Comparison of ENCODE assay signal across 24 cellular contexts in genomic region chr15:42148808-42149492, GRCh38. TPM values are rescaled to one million over a fixed set of nuclear protein-coding genes. Genes with fewer than 3 reads are reported as not detected.
A peak's percentile ranks its signal among the peaks of the same experiment; 100 is the strongest.
DNase-seq lines count a peak whose midpoint lies in the region; ATAC-seq, FAIRE-seq and TF ChIP-seq lines count a peak whose summit lies in the region.
"Had no signal": no experiment of that assay in that cellular context is flagged by ENCODE, and none has a peak within 500 bp of the region (broad histone marks: within the 10 kb centered on the region; RNA-seq: fewer than 3 reads in every experiment).

No MANE protein-coding gene starts in this region.

- FAIRE-seq in H1 (lab: Jason Lieb, UNC): no peak
- FAIRE-seq: A204.1, GM12891, GM18507, RCC 7860 had no signal

- TF ChIP-seq CTCF in right atrium auricular region (IDR thresholded peaks at IDR 0.05) (no peak), H1 (IDR thresholded peaks at IDR 0.05; ENCODE audit: control extremely low read depth in 1 of 3, insufficient read depth in 1 of 3, low read depth in 1 of 3, low read length in 3 of 3) (no peak), mesothelial cell of epicardium (IDR thresholded peaks at IDR 0.05; ENCODE audit: unreplicated experiment) (no peak), upper lobe of right lung (IDR thresholded peaks at IDR 0.05) (no peak)

- H3K4me3 Mint-ChIP-seq in mesothelial cell of epicardium: no peak overlapping the region
- H3K4me3 Mint-ChIP-seq: CD8-positive, alpha-beta memory T cell; HFFc6 had no signal

- no peak for TF ChIP-seq RAD21 in H1 (IDR thresholded peaks at IDR 0.05 in 1 of 2, conservative IDR thresholded peaks at IDR 0.05 in 1 of 2; ENCODE audit: low read depth in 2 of 2, low read length in 2 of 2)

- peak overlapping the region in 1 of 2 donors; percentile 27 for H3K27ac ChIP-seq in right atrium auricular region
- no peak overlapping the region for H3K27ac ChIP-seq in H1 (ENCODE audit: low read depth, low read length)
- H3K27ac ChIP-seq in upper lobe of right lung: no peak overlapping the region
- H3K27ac ChIP-seq: BLaER1, SJCRH30 had no signal

- H2BK20ac ChIP-seq in H1 (ENCODE audit: low read length): no peak overlapping the region

- DNase-seq in Right ventricle myocardium superior (peak; percentile 45), right atrium auricular region (ENCODE audit: low spot score) (no peak), H1 (ENCODE audit: low read depth in 1 of 2, low spot score in 2 of 2) (no peak), mesothelial cell of epicardium (ENCODE audit: low spot score in 2 of 2, unreplicated experiment in 2 of 2) (peak in 1 of 2 experiments; percentile 29), upper lobe of right lung (peak; percentile 55), NCI-H1417 treated with DMSO at 0.1 percent for 48 hours (lab: John Stamatoyannopoulos, UW) (no peak), NCI-H2171 (lab: John Stamatoyannopoulos, UW) (no peak)
- DNase-seq: CD8-positive, alpha-beta memory T cell; GF-D8; GOT3; HFFc6; Karpas-422; MG63; NCI-H1105 treated with DMSO at 0.1 percent for 48 hours; NCI-H187; NCI-H446; NCI-H69; SJCRH30 had no signal

- H2BK12ac ChIP-seq in H1 (ENCODE audit: low read depth, low read length): no peak overlapping the region

- no peak overlapping the region for H3K18ac ChIP-seq in H1 (ENCODE audit: extremely low read depth, low read length)

- CTCF ChIA-PET in H1 (lab: Charles Lee; ENCODE audit: partially characterized antibody): interaction anchor here (0.9 to 22.6 kb wide), 7 partner anchors 12 to 159 kb away, joined by 3 to 416 read pairs (median 5); no protein-coding TSS in a partner anchor

- H3K14ac ChIP-seq in H1 (ENCODE audit: insufficient read length): no peak overlapping the region

- H3K36me3 Mint-ChIP-seq in mesothelial cell of epicardium: no peaks in the 10 kb centered on the region
- H3K36me3 Mint-ChIP-seq: CD8-positive, alpha-beta memory T cell had no signal

- H4K8ac ChIP-seq in H1 (ENCODE audit: extremely low read depth, insufficient read depth, low read length): no peak overlapping the region; the same call in 1 of the 2 replicates

- H4K20me1 ChIP-seq in H1 (replicated peaks in 1 of 2; ENCODE audit: control insufficient read depth in 1 of 2, insufficient read depth in 2 of 2, low read length in 2 of 2): no peaks in the 10 kb centered on the region
- H4K20me1 ChIP-seq: BLaER1 had no signal

- TF ChIP-seq EP300 in H1 (IDR thresholded peaks at IDR 0.05; ENCODE audit: borderline replicate concordance in 1 of 2, low read depth in 2 of 2, low read length in 2 of 2): no peak

- POLR2A ChIA-PET in H1 (lab: Charles Lee; ENCODE audit: partially characterized antibody): interaction anchor here (1.0 to 1.4 kb wide), 3 partner anchors 11 to 82 kb away, joined by 3 to 4 read pairs (median 3); no protein-coding TSS in a partner anchor

- H3K79me2 ChIP-seq in H1 (ENCODE audit: control insufficient read depth in 1 of 2, insufficient read depth in 2 of 2, low read length in 2 of 2): no peaks in the 10 kb centered on the region

- H3K4me1 Mint-ChIP-seq in mesothelial cell of epicardium: peaks cover 32% of the 10 kb centered on the region
- H3K4me1 Mint-ChIP-seq: CD8-positive, alpha-beta memory T cell had no signal

- TF ChIP-seq POLR2A in H1 (IDR thresholded peaks at IDR 0.05; ENCODE audit: control extremely low read depth in 1 of 2, low read depth in 2 of 2, low read length in 2 of 2): no peak

- no peaks in the 10 kb centered on the region for H3K9me3 Mint-ChIP-seq in mesothelial cell of epicardium
- H3K9me3 Mint-ChIP-seq: CD8-positive, alpha-beta memory T cell; HFFc6 had no signal

- H3K4me3 ChIP-seq in right atrium auricular region (no peak overlapping the region), H1 (ENCODE audit: extremely low read depth in 1 of 4, insufficient read depth in 2 of 4, low read depth in 3 of 4, low read length in 4 of 4) (no peak overlapping the region), upper lobe of right lung (no peak overlapping the region)
- H3K4me3 ChIP-seq: BLaER1, MG63, SJCRH30 had no signal

- peak; percentile 42 for ATAC-seq in Right ventricle myocardium superior (ENCODE audit: poor library complexity)
- no peak for ATAC-seq in upper lobe of right lung
- no peak for ATAC-seq in HG03139 (IDR thresholded peaks at IDR 0.05; ENCODE audit: unreplicated experiment)

- H3K27me3 ChIP-seq in right atrium auricular region (no peaks in the 10 kb centered on the region), H1 (replicated peaks in 1 of 4; ENCODE audit: control insufficient read depth in 3 of 4, extremely low read depth in 1 of 4, insufficient read depth in 3 of 4, low read length in 3 of 4) (no peaks in the 10 kb centered on the region), upper lobe of right lung (no peaks in the 10 kb centered on the region)
- H3K27me3 ChIP-seq: BLaER1, MG63 had no signal

- WGBS in H1 (ENCODE audit: extremely low coverage in 1 of 2, insufficient coverage in 1 of 2, insufficient read length in 1 of 2, insufficient replicate concordance in 2 of 2, low coverage in 1 of 2, low lambda C conversion rate in 2 of 2, missing lambda C conversion rate in 1 of 2), 2 experiments: 91% methylated on average over 12 of the region's 12 CpGs; no CpG with 5 or more reads in 1 of the 2 experiments

- H3K4ac ChIP-seq in H1 (replicated peaks; ENCODE audit: insufficient read length, low read depth, low read length): no peak overlapping the region

- no peak overlapping the region for H4K91ac ChIP-seq in H1 (replicated peaks; ENCODE audit: insufficient read length, low read length)

- H2BK15ac ChIP-seq in H1 (ENCODE audit: low read length): no peak overlapping the region

- no peak overlapping the region for H2AK5ac ChIP-seq in H1 (ENCODE audit: low read depth, low read length)

- no peak overlapping the region for H3K4me2 ChIP-seq in H1 (ENCODE audit: insufficient read depth in 1 of 2, low read depth in 2 of 2, low read length in 2 of 2)
- H3K4me2 ChIP-seq: BLaER1 had no signal

- H3K27ac Mint-ChIP-seq in mesothelial cell of epicardium: peak overlapping the region; percentile 37
- H3K27ac Mint-ChIP-seq: HFFc6 had no signal

- H3K36me3 ChIP-seq in right atrium auricular region (no peaks in the 10 kb centered on the region), H1 (ENCODE audit: control insufficient read depth in 2 of 4, insufficient read depth in 4 of 4, low read length in 3 of 4) (no peaks in the 10 kb centered on the region), upper lobe of right lung (no peaks in the 10 kb centered on the region)
- H3K36me3 ChIP-seq: BLaER1, MG63, SJCRH30 had no signal

- peaks cover 7% of the 10 kb centered on the region for H3K27me3 Mint-ChIP-seq in mesothelial cell of epicardium (ENCODE audit: low read depth)

- H2AFZ ChIP-seq in H1 (ENCODE audit: low read length): 0 out of 2 replicates have a peak overlapping the region, but pooled peaks have one; percentile 19

- no peak overlapping the region for H3K56ac ChIP-seq in H1 (replicated peaks; ENCODE audit: insufficient read length, low read depth, low read length)

- H2BK5ac ChIP-seq in H1 (ENCODE audit: low read depth, low read length): no peak overlapping the region

- no peak overlapping the region for H4K5ac ChIP-seq in H1 (ENCODE audit: insufficient read length, low read depth, low read length)

- H3K9ac ChIP-seq in H1 (replicated peaks in 1 of 4; ENCODE audit: extremely low read depth in 1 of 4, low read depth in 3 of 4, low read length in 3 of 4): no peak overlapping the region
- H3K9ac ChIP-seq: BLaER1 had no signal

- H3K23me2 ChIP-seq in H1 (ENCODE audit: low read depth, low read length): no peaks in the 10 kb centered on the region

- H3K9me3 ChIP-seq in right atrium auricular region (no peaks in the 10 kb centered on the region), H1 (ENCODE audit: insufficient read depth in 2 of 2, low read depth in 1 of 2, low read length in 1 of 2) (no peaks in the 10 kb centered on the region), upper lobe of right lung (no peaks in the 10 kb centered on the region)
- H3K9me3 ChIP-seq: BLaER1, MG63, SJCRH30 had no signal

- no peaks in the 10 kb centered on the region for H3K79me1 ChIP-seq in H1 (ENCODE audit: low read depth, low read length)

- H3K4me1 ChIP-seq in right atrium auricular region (peaks cover 0 to 20% of the 10 kb centered on the region in 2 donors), H1 (replicated peaks in 1 of 4; ENCODE audit: control insufficient read depth in 3 of 4, insufficient read depth in 4 of 4, low read length in 3 of 4) (peaks cover 0 to 3% (median 0%) of the 10 kb centered on the region in 4 experiments; a peak in 1 of 7 replicates), upper lobe of right lung (peaks cover 16% of the 10 kb centered on the region)
- H3K4me1 ChIP-seq: BLaER1 had no signal

- H3K23ac ChIP-seq in H1 (ENCODE audit: insufficient read length): no peak overlapping the region

- H2BK120ac ChIP-seq in H1 (replicated peaks; ENCODE audit: low read depth, low read length): no peak overlapping the region

- intact Hi-C loops in Right ventricle myocardium superior (cut with DNase I): no loop called here
- intact Hi-C loops in upper lobe of right lung (cut with DNase I): no loop called here

RNA-seq across cellular contexts. Expression of gene PLA2G4F, which starts 7.5 kb away (rescaled TPM):
- total RNA-seq in Right ventricle myocardium superior (4.6 TPM), right atrium auricular region (1 to 10 TPM in 1 of 2 donors, under 1 TPM in 1; 0.35 to 3.0 TPM), mesothelial cell of epicardium (0.91 to 1.5 TPM (median 1.5 TPM) in 3 replicates), upper lobe of right lung (104 TPM)
- total RNA-seq in H1 (2021; fragmentation: NEBNext Ultra II Directional; extraction: Animal tissue kit (Norgen Biotek cat#: 25700)): not detected in 2 replicates
- polyA plus RNA-seq in H1 (2011; rRNA removed): not detected in 2 replicates
- polyA plus RNA-seq in H1 (2011; cell fraction: cytosol; rRNA removed): not detected
- polyA plus RNA-seq in H1 (2011; cell fraction: nucleus; rRNA removed): not detected
- not detected in 4 replicates for polyA plus RNA-seq in H1 (2012, experiment 1 of 2)
- not detected for polyA plus RNA-seq in H1 (2012, experiment 2 of 2)
- not detected for polyA plus RNA-seq in H1 (2013, experiment 1 of 2)
- polyA plus RNA-seq in H1 (2013, experiment 2 of 2): 0.04 TPM
- polyA minus RNA-seq in H1 (2011; rRNA and poly(A)+ RNA removed): not detected in 2 replicates
- polyA minus RNA-seq in H1 (2011; cell fraction: cytosol; rRNA and poly(A)+ RNA removed): not detected
- not detected for polyA minus RNA-seq in H1 (2011; cell fraction: nucleus; rRNA and poly(A)+ RNA removed)
- total RNA-seq: CD8-positive, alpha-beta memory T cell; HFFc6; SJCRH30 had no signal
- polyA plus RNA-seq: CD8-positive, alpha-beta memory T cell had no signal

RNA-seq across cellular contexts. Expression of gene PLA2G4D, which starts 54.6 kb away (rescaled TPM):
- total RNA-seq in Right ventricle myocardium superior (not detected), right atrium auricular region (not detected), mesothelial cell of epicardium (not detected in 3 replicates), upper lobe of right lung (not detected)
- total RNA-seq in H1 (2021; fragmentation: NEBNext Ultra II Directional; extraction: Animal tissue kit (Norgen Biotek cat#: 25700)): 0.07 and 0.33 TPM in 2 replicates
- polyA plus RNA-seq in H1 (2011; rRNA removed): 0.18 and 0.20 TPM in 2 replicates
- polyA plus RNA-seq in H1 (2011; cell fraction: cytosol; rRNA removed): 0.14 TPM
- 0.67 TPM for polyA plus RNA-seq in H1 (2011; cell fraction: nucleus; rRNA removed)
- polyA plus RNA-seq in H1 (2012, experiment 1 of 2): 0.06 to 0.13 TPM (median 0.09 TPM) in 3 of 4 replicates, not detected in the other
- polyA plus RNA-seq in H1 (2012, experiment 2 of 2): 0.09 TPM
- polyA plus RNA-seq in H1 (2013, experiment 1 of 2): 0.10 TPM
- polyA plus RNA-seq in H1 (2013, experiment 2 of 2): 0.06 TPM
- 0.22 TPM in 1 of 2 replicates, not detected in the other for polyA minus RNA-seq in H1 (2011; rRNA and poly(A)+ RNA removed)
- not detected for polyA minus RNA-seq in H1 (2011; cell fraction: cytosol; rRNA and poly(A)+ RNA removed)
- polyA minus RNA-seq in H1 (2011; cell fraction: nucleus; rRNA and poly(A)+ RNA removed): 0.30 TPM
- total RNA-seq: CD8-positive, alpha-beta memory T cell; HFFc6; SJCRH30 had no signal
- polyA plus RNA-seq: CD8-positive, alpha-beta memory T cell had no signal

RNA-seq across cellular contexts. Expression of gene VPS39, which starts 59.2 kb away (rescaled TPM):
- total RNA-seq in Right ventricle myocardium superior (46.3 TPM), right atrium auricular region (10 to 100 TPM; 33.1 to 38.3 TPM), mesothelial cell of epicardium (86.2 to 91.2 TPM (median 90.2 TPM) in 3 replicates), upper lobe of right lung (83.3 TPM)
- 36.6 and 39.6 TPM in 2 replicates for total RNA-seq in H1 (2021; fragmentation: NEBNext Ultra II Directional; extraction: Animal tissue kit (Norgen Biotek cat#: 25700))
- polyA plus RNA-seq in H1 (2011; rRNA removed): 34.4 and 40.4 TPM in 2 replicates
- 35.2 TPM for polyA plus RNA-seq in H1 (2011; cell fraction: cytosol; rRNA removed)
- 74.5 TPM for polyA plus RNA-seq in H1 (2011; cell fraction: nucleus; rRNA removed)
- polyA plus RNA-seq in H1 (2012, experiment 1 of 2): 33.7 to 38.2 TPM (median 34.0 TPM) in 4 replicates
- 6.8 TPM for polyA plus RNA-seq in H1 (2012, experiment 2 of 2)
- polyA plus RNA-seq in H1 (2013, experiment 1 of 2): 23.0 TPM
- 22.3 TPM for polyA plus RNA-seq in H1 (2013, experiment 2 of 2)
- polyA minus RNA-seq in H1 (2011; rRNA and poly(A)+ RNA removed): 50.3 and 58.6 TPM in 2 replicates
- 22.4 TPM for polyA minus RNA-seq in H1 (2011; cell fraction: cytosol; rRNA and poly(A)+ RNA removed)
- polyA minus RNA-seq in H1 (2011; cell fraction: nucleus; rRNA and poly(A)+ RNA removed): 77.5 TPM

Comparison
In these comparisons a context has a peak if more than half of its experiments do, and no peak if none do; other contexts are left out.
1. DNase-seq: peak in Right ventricle myocardium superior (single experiment) and upper lobe of right lung (single experiment); none in right atrium auricular region (single experiment), H1 (0 of 2), NCI-H1417 treated with DMSO at 0.1 percent for 48 hours (single experiment) and NCI-H2171 (single experiment).
2. RNA of gene PLA2G4F, which starts 7.5 kb away (total RNA-seq): 104 TPM in upper lobe of right lung (single experiment); 4.6 TPM in Right ventricle myocardium superior (single experiment), 0.35 to 3.0 TPM in right atrium auricular region, 0.91 to 1.5 TPM in mesothelial cell of epicardium and not detected in H1; every median in the first group is over 10 times any median in the second.